12 cellular contexts compared by ENCODE assay signal in the genomic region with DNA sequence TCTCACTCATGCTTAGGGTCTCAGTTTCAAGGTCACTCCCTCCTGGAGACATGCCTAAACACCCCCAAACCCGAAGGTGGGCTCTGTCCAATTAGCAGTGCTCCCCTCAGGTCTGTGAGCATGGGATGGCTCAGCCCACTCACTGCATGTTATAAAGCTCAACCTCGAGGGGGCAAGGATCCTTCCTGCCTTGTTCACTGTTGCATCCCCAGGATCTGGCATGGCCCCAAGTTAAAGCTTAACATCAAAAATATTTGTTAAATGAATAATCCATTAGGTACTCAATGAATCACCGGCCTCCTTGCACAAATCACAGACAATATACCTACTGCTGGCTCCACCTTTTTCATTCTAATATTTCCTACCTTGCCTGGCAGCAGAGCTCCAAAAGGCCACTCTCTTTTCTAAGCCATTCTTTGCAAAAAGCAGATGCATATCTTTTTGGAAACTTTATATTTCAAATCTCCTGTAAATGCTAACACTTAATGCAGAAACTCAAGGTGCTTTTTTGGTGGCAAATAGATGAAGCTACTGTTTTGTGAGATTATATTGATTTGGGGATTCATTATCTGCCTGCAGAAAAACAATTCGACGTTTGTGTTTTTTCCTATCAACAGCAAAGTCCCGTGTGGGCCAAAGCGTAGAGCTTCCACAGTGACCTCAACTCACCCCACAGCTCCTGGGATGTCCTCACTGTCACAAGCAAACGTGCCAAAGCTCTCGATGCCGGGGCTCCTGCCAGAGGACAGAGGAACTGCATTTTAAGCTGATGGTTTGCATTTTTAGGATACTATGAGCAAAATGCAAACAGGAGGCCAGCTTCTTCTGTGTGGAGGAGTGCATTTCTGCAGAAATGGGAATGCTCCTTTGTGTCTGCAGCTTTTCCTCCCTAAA. TPM values are rescaled to one million over a fixed set of nuclear protein-coding genes. Genes with fewer than 3 reads are reported as not detected.
A peak's percentile ranks its signal among the peaks of the same experiment; 100 is the strongest.
DNase-seq lines count a peak whose midpoint lies in the region; ATAC-seq, FAIRE-seq and TF ChIP-seq lines count a peak whose summit lies in the region.
"Had no signal": no experiment of that assay in that cellular context is flagged by ENCODE, and none has a peak within 500 bp of the region (broad histone marks: within the 10 kb centered on the region; RNA-seq: fewer than 3 reads in every experiment).

No MANE protein-coding gene starts in this region.

- ATAC-seq in left ventricle myocardium superior (peak; percentile 63), HG03460 (IDR thresholded peaks at IDR 0.05; ENCODE audit: unreplicated experiment) (no peak)

- no peaks in the 10 kb centered on the region for H3K4me1 Mint-ChIP-seq in type B pancreatic cell (ENCODE audit: unreplicated experiment)
- H3K4me1 Mint-ChIP-seq: B cell, immature natural killer cell had no signal

- FAIRE-seq in H54 (lab: Jason Lieb, UNC): peak; percentile 68

- no peak for TF ChIP-seq CTCF in type B pancreatic cell (conservative IDR thresholded peaks at IDR 0.05)

- no peak overlapping the region for H3K27ac Mint-ChIP-seq in type B pancreatic cell
- H3K27ac Mint-ChIP-seq: B cell, immature natural killer cell had no signal

- intact Hi-C loops in left ventricle myocardium superior (cut with micrococcal nuclease): no loop called here

- TF ChIP-seq POLR2A in H54 (IDR thresholded peaks at IDR 0.05; ENCODE audit: low read depth, low read length): no peak

- H3K36me3 Mint-ChIP-seq in type B pancreatic cell: no peaks in the 10 kb centered on the region
- H3K36me3 Mint-ChIP-seq: immature natural killer cell had no signal

- peaks cover 5% of the 10 kb centered on the region for H3K27me3 Mint-ChIP-seq in type B pancreatic cell
- H3K27me3 Mint-ChIP-seq: B cell had no signal

- no peak overlapping the region for H3K4me3 Mint-ChIP-seq in type B pancreatic cell
- H3K4me3 Mint-ChIP-seq: B cell, immature natural killer cell had no signal

- H3K9me3 Mint-ChIP-seq in type B pancreatic cell: no peaks in the 10 kb centered on the region
- H3K9me3 Mint-ChIP-seq: immature natural killer cell had no signal

- peak; percentile 48 for DNase-seq in A172 (ENCODE audit: low spot score)
- DNase-seq in H54 (ENCODE audit: insufficient read length, low spot score): peak; percentile 20
- DNase-seq in SW480 (ENCODE audit: low spot score): peak; percentile 49
- DNase-seq in left ventricle myocardium superior: peak; percentile 83
- no peak for DNase-seq in type B pancreatic cell (ENCODE audit: extremely low spot score, unreplicated experiment)
- no peak for DNase-seq in stimulated activated naive CD4-positive, alpha-beta T cell treated with Interleukin-2 at 50 U/mL for 16 hours (lab: John Stamatoyannopoulos, UW)
- DNase-seq in NCI-H82 (lab: John Stamatoyannopoulos, UW): no peak
- DNase-seq: activated CD4-positive, CD25-positive, alpha-beta regulatory T cell treated with anti-CD3 and anti-CD28 coated beads, Interleukin-2, amount 50 U/mL, for 72 hours; effector memory CD4-positive, alpha-beta T cell; immature natural killer cell had no signal

RNA-seq across cellular contexts. Expression of a gene that starts 35.4 kb away (rescaled TPM):
- 6.7 and 22.9 TPM in 2 replicates for total RNA-seq in A172 (2014; rRNA removed; shearing (Covaris generic))
- total RNA-seq in left ventricle myocardium superior (58.2 TPM), type B pancreatic cell (ENCODE audit: low replicate concordance) (1.0 and 7.2 TPM in 2 replicates)
- total RNA-seq: B cell had no signal

Comparison
In these comparisons a context has a peak if more than half of its experiments do, and no peak if none do; other contexts are left out.
1. DNase-seq: peak in A172 (single experiment), H54 (single experiment), SW480 (single experiment) and left ventricle myocardium superior (single experiment); none in type B pancreatic cell (single experiment), stimulated activated naive CD4-positive, alpha-beta T cell treated with Interleukin-2 at 50 U/mL for 16 hours (single experiment) and NCI-H82 (single experiment).